Comparison of ENCODE assay signal across 1 cellular context in genomic region chr1:121210778-121211177, GRCh38. TPM values are rescaled to one million over a fixed set of nuclear protein-coding genes. Genes with fewer than 3 reads are reported as not detected.
"Had no signal": no experiment of that assay in that cellular context is flagged by ENCODE, and none has a peak within 500 bp of the region (broad histone marks: within the 10 kb centered on the region; RNA-seq: fewer than 3 reads in every experiment).

No MANE protein-coding gene starts in this region.

RNA-seq across cellular contexts. Expression of gene FAM72B, which starts 26.6 kb away (rescaled TPM):
- total RNA-seq: left ventricle myocardium inferior had no signal
